ENCODE assay signal across 21 cellular contexts in genomic region chr3:34239870-34240269, GRCh38.
A peak's percentile ranks its signal among the peaks of the same experiment; 100 is the strongest.
DNase-seq lines count a peak whose midpoint lies in the region; FAIRE-seq and TF ChIP-seq lines count a peak whose summit lies in the region.
"Had no signal": no experiment of that assay in that cellular context is flagged by ENCODE, and none has a peak within 500 bp of the region (broad histone marks: within the 10 kb centered on the region; RNA-seq: fewer than 3 reads in every experiment).

No MANE protein-coding gene starts in this region.

- H3K27ac ChIP-seq in mucosa of rectum (ENCODE audit: low read depth in 2 of 2, low read length in 2 of 2) = peak overlapping the region; percentile 27 to 39
- peak overlapping the region; percentile 1 to 55 (median 34) for H3K27ac ChIP-seq in transverse colon
- H3K27ac ChIP-seq: BLaER1, C4-2B, GM23248 had no signal

- TF ChIP-seq POLR2A in transverse colon (IDR thresholded peaks at IDR 0.05) = no peak

- H3K4me1 ChIP-seq in mucosa of rectum (ENCODE audit: control insufficient read depth in 2 of 2, insufficient read depth in 2 of 2, low read length in 2 of 2) = peaks cover 4 to 20% of the 10 kb centered on the region in 2 donors
- peaks cover 0 to 26% (median 7%) of the 10 kb centered on the region in 4 donors for H3K4me1 ChIP-seq in transverse colon
- H3K4me1 ChIP-seq: BLaER1, Caco-2 had no signal

- H3K9ac ChIP-seq in mucosa of rectum (ENCODE audit: low read depth in 1 of 2, low read length in 2 of 2) = no peak overlapping the region
- H3K9ac ChIP-seq: BLaER1, GM23248 had no signal

- in situ Hi-C loops in transverse colon (cut with MboI; ENCODE audit: low pct_ligation_motif_present in 1 of 4, low pct_unique_long_range_greater_than_20kb in 1 of 4, low sequenced_read_pairs in 3 of 4) = no loop called here

- no peak for DNase-seq in transverse colon
- no peak for DNase-seq in SKM-1 treated with dmso at 0.1 percent for 144 hours (lab: John Stamatoyannopoulos, UW; ENCODE audit: unreplicated experiment)
- no peak for DNase-seq in RCC 7860 (ENCODE audit: low spot score)
- DNase-seq in 8988T = no peak
- DNase-seq: Caco-2; CD4-positive, CD25-positive, alpha-beta regulatory T cell; CD8-positive, alpha-beta T cell; DMS79; EL; GDM1; GM23248; H7; HCEC 1CT had no signal

- no peaks in the 10 kb centered on the region for H3K27me3 ChIP-seq in mucosa of rectum (ENCODE audit: control insufficient read depth in 2 of 2, insufficient read depth in 2 of 2, low read length in 2 of 2)
- H3K27me3 ChIP-seq in transverse colon = no peaks in the 10 kb centered on the region
- H3K27me3 ChIP-seq: BLaER1 had no signal

- no peaks in the 10 kb centered on the region for H3K9me3 ChIP-seq in mucosa of rectum (ENCODE audit: control insufficient read depth in 2 of 2, low read length in 2 of 2)
- H3K9me3 ChIP-seq in transverse colon = no peaks in the 10 kb centered on the region
- H3K9me3 ChIP-seq: BLaER1, Caco-2 had no signal

- FAIRE-seq in colon (lab: Jason Lieb, UNC) (peak; percentile 88), RCC 7860 (lab: Jason Lieb, UNC) (no peak)
- FAIRE-seq: A204.1, GM12891, GM18507, H1 had no signal

- intact Hi-C loops in transverse colon (cut with DNase I; ENCODE audit: low total_unique reads) = no loop called here

- no peak for TF ChIP-seq EP300 in transverse colon (IDR thresholded peaks at IDR 0.05; ENCODE audit: low read depth)

- TF ChIP-seq CTCF in transverse colon (IDR thresholded peaks at IDR 0.05) = no peak

- H3K36me3 ChIP-seq in mucosa of rectum (ENCODE audit: control insufficient read depth in 2 of 2, insufficient read depth in 2 of 2, low read length in 2 of 2) (no peaks in the 10 kb centered on the region), transverse colon (no peaks in the 10 kb centered on the region)
- H3K36me3 ChIP-seq: BLaER1 had no signal

- H3K4me3 ChIP-seq in mucosa of rectum (ENCODE audit: low read length in 2 of 2) = no peak overlapping the region
- H3K4me3 ChIP-seq in transverse colon = no peak overlapping the region
- H3K4me3 ChIP-seq: BLaER1, GM23248 had no signal
